In genomic region chr18:61108706-61109105, GRCh38 we compare ENCODE assay signal across 18 cellular contexts.
DNase-seq lines count a peak whose midpoint lies in the region; ATAC-seq, FAIRE-seq and TF ChIP-seq lines count a peak whose summit lies in the region.
"Had no signal": no experiment of that assay in that cellular context is flagged by ENCODE, and none has a peak within 500 bp of the region (broad histone marks: within the 10 kb centered on the region; RNA-seq: fewer than 3 reads in every experiment).

No MANE protein-coding gene starts in this region.

- CTCF ChIA-PET in HepG2 (lab: Yijun Ruan, JAX; ENCODE audit: low intra/inter-chr PET ratio, low total read pairs), result no interaction called here

- FAIRE-seq in HepG2 (lab: Jason Lieb, UNC) (no peak), colon (lab: Jason Lieb, UNC) (peak; percentile 5), small intestine (lab: Jason Lieb, UNC) (peak; percentile 33)
- FAIRE-seq: A549, GM12891 had no signal

- no TSS peak for BruUV-seq in HepG2 (replicated peaks; lab: Mats Ljungman, UMichigan)

- H3K4me2 ChIP-seq in HepG2 (ENCODE audit: low read depth, low read length), result no peak overlapping the region
- H3K4me2 ChIP-seq: A549; BLaER1 treated with 17β-estradiol and CSF1 and Interleukin-3, amounts not matched to agents 10 nM and 100 nM had no signal

- no peak overlapping the region for H3K9ac ChIP-seq in HepG2 (ENCODE audit: insufficient read depth, low read depth, low read length)
- H3K9ac ChIP-seq: BLaER1 treated with 17β-estradiol and CSF1 and Interleukin-3, amounts not matched to agents 10 nM and 100 nM had no signal

- H3K27ac ChIP-seq in HepG2 (ENCODE audit: extremely low read length, insufficient read depth, low read length) (no peak overlapping the region), right lobe of liver (no peak overlapping the region), small intestine (ENCODE audit: low read depth in 1 of 2, low read length in 1 of 2) (no peak overlapping the region), tibial artery (no peak overlapping the region)
- H3K27ac ChIP-seq: 22Rv1; A549; BLaER1 treated with 17β-estradiol and CSF1 and Interleukin-3, amounts not matched to agents 10 nM and 100 nM; C4-2B had no signal

- TF ChIP-seq CTCF in HepG2 (CRISPR knock-in tag; IDR thresholded peaks at IDR 0.05) (no peak), right lobe of liver (IDR thresholded peaks at IDR 0.05) (no peak), tibial artery (IDR thresholded peaks at IDR 0.05) (no peak)

- H3K4me3 ChIP-seq in HepG2 (replicated peaks in 1 of 3; ENCODE audit: insufficient read depth in 1 of 3, low read depth in 2 of 3, low read length in 3 of 3) (no peak overlapping the region), right lobe of liver (no peak overlapping the region), small intestine (ENCODE audit: low read depth in 1 of 2, low read length in 2 of 2) (no peak overlapping the region), tibial artery (no peak overlapping the region)
- H3K4me3 ChIP-seq: A549; BLaER1 treated with 17β-estradiol and CSF1 and Interleukin-3, amounts not matched to agents 10 nM and 100 nM had no signal

- POLR2A ChIA-PET in HepG2 (lab: Yijun Ruan, JAX), result no interaction called here

- no peaks in the 10 kb centered on the region for H3K27me3 ChIP-seq in HepG2 (ENCODE audit: control insufficient read depth in 1 of 2, insufficient read depth in 2 of 2, low read length in 2 of 2)
- H3K27me3 ChIP-seq in right lobe of liver, result no peaks in the 10 kb centered on the region
- no peaks in the 10 kb centered on the region for H3K27me3 ChIP-seq in small intestine (ENCODE audit: control insufficient read depth in 2 of 2, insufficient read depth in 2 of 2, low read length in 2 of 2)
- no peaks in the 10 kb centered on the region for H3K27me3 ChIP-seq in tibial artery
- H3K27me3 ChIP-seq: BLaER1 treated with 17β-estradiol and CSF1 and Interleukin-3, amounts not matched to agents 10 nM and 100 nM had no signal

- TF ChIP-seq POLR2A in HepG2 (IDR thresholded peaks at IDR 0.05; ENCODE audit: insufficient read depth in 1 of 2, low read depth in 2 of 2, low read length in 2 of 2) (no peak), right lobe of liver (IDR thresholded peaks at IDR 0.05) (no peak)

- H3K4me1 ChIP-seq in HepG2 (ENCODE audit: insufficient read depth, low read length) (no peaks in the 10 kb centered on the region), right lobe of liver (no peaks in the 10 kb centered on the region), small intestine (ENCODE audit: control insufficient read depth in 2 of 2, insufficient read depth in 1 of 2, low read depth in 1 of 2, low read length in 1 of 2) (no peaks in the 10 kb centered on the region), tibial artery (no peaks in the 10 kb centered on the region)
- H3K4me1 ChIP-seq: A549, Caco-2 had no signal

- H2AFZ ChIP-seq in HepG2 (ENCODE audit: low read length), result no peak overlapping the region

- no peaks in the 10 kb centered on the region for H3K79me2 ChIP-seq in HepG2 (ENCODE audit: insufficient read depth, low read length)

- DNase-seq in HepG2 (ENCODE audit: low spot score), result no peak
- no peak for DNase-seq in right lobe of liver
- no peak for DNase-seq in small intestine
- DNase-seq in tibial artery, result no peak
- no peak for DNase-seq in KBM-7
- DNase-seq: AML-193; Caco-2; Calu3; CD4-positive, alpha-beta T cell; CD8-positive, alpha-beta T cell; DMS79 treated with DMSO at 0.1 percent for 48 hours; GF-D8 had no signal

- intact Hi-C loops in HepG2 (cut with micrococcal nuclease; ENCODE audit: unreplicated experiment), result no loop called here
- intact Hi-C loops in right lobe of liver (cut with DNase I), result no loop called here
- intact Hi-C loops in tibial artery (cut with DNase I; ENCODE audit: low total_unique reads), result no loop called here

- TF ChIP-seq RAD21 in HepG2 (CRISPR knock-in tag; IDR thresholded peaks at IDR 0.05), result no peak

- in situ Hi-C loops in HepG2 (cut with HindIII; ENCODE audit: extremely low pct_ligation_motif_present, low pct_unique_long_range_greater_than_20kb) (no loop called here), KBM-7 (cut with MboI; ENCODE audit: low pct_unique_long_range_greater_than_20kb, low sequenced_read_pairs) (no loop called here)

- H4K20me1 ChIP-seq in HepG2 (ENCODE audit: insufficient read depth, low read length), result no peaks in the 10 kb centered on the region
- H4K20me1 ChIP-seq: BLaER1 treated with 17β-estradiol and CSF1 and Interleukin-3, amounts not matched to agents 10 nM and 100 nM had no signal

- ATAC-seq in HepG2 (no peak), right lobe of liver (no peak)
- ATAC-seq: A549; CD8-positive, alpha-beta T cell had no signal

- H3K9me3 ChIP-seq in HepG2 (ENCODE audit: low read length) (no peaks in the 10 kb centered on the region), right lobe of liver (no peaks in the 10 kb centered on the region), small intestine (ENCODE audit: control insufficient read depth, low read depth) (no peaks in the 10 kb centered on the region), tibial artery (no peaks in the 10 kb centered on the region)
- H3K9me3 ChIP-seq: A549; BLaER1 treated with 17β-estradiol and CSF1 and Interleukin-3, amounts not matched to agents 10 nM and 100 nM; Caco-2 had no signal

- TF ChIP-seq EP300 in HepG2 (IDR thresholded peaks at IDR 0.05; ENCODE audit: low read depth in 2 of 2, low read length in 2 of 2) (no peak), HepG2 (CRISPR knock-in tag; IDR thresholded peaks at IDR 0.05; ENCODE audit: borderline replicate concordance) (no peak)

- H3K36me3 ChIP-seq in HepG2 (replicated peaks in 1 of 2; ENCODE audit: control insufficient read depth in 1 of 2, insufficient read depth in 2 of 2, low read length in 2 of 2) (no peaks in the 10 kb centered on the region), right lobe of liver (no peaks in the 10 kb centered on the region), small intestine (ENCODE audit: control insufficient read depth in 2 of 2, insufficient read depth in 2 of 2, low read length in 2 of 2) (no peaks in the 10 kb centered on the region), tibial artery (no peaks in the 10 kb centered on the region)
- H3K36me3 ChIP-seq: BLaER1 treated with 17β-estradiol and CSF1 and Interleukin-3, amounts not matched to agents 10 nM and 100 nM had no signal

TF ChIP-seq in HepG2, 621 proteins besides CTCF, POLR2A, EP300 and RAD21:
- no peak for TF ChIP-seq ZNF543 (CRISPR knock-in tag; IDR thresholded peaks at IDR 0.05)
- peak; percentile 16 to 73; a peak in 3 of 4 replicates for TF ChIP-seq MAFK (conservative IDR thresholded peaks at IDR 0.05 in 1 of 2, IDR thresholded peaks at IDR 0.05 in 1 of 2; ENCODE audit: low read length in 2 of 2)
- no peak for TF ChIP-seq RCOR2 (CRISPR knock-in tag; IDR thresholded peaks at IDR 0.05)
- TF ChIP-seq MAFF (IDR thresholded peaks at IDR 0.05; ENCODE audit: low read depth, low read length), result peak; percentile 39; the same call in 1 of the 2 replicates
